In the genomic region with DNA sequence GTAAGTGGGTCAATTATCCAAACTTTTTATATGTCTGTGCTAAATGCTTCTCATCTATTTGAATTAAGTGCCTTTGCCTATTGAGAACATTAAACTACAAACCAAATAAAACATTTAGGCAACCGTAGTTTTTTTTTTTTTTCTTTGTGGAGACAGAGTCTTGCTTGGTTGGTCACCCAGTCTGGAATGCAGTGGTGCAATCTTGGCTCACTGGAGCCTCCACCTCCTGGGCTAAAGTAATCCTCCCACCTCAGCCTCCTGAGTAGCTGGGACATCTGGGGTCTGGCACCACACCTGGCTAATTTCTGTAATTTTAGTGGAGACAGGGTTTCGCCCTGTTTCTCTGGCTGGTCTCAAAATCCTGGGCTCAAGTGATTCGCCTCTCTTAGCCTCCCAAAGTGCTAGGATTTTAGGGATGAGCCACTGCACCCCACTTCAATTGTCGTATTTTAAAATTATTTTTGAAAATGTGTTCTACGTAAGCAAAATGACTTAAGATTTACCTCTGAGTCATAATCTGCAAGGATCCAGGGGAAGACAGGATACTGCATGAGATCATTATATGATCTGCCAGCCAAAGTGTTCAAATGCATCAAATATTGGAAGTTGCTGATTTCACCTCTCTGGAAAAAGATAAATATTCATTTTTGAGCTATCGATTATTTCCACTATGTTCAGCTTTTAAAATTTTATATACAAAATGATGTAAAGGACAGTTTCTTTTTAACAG, we compare ENCODE assay signal across 13 cellular contexts.
"Had no signal": no experiment of that assay in that cellular context is flagged by ENCODE, and none has a peak within 500 bp of the region (broad histone marks: within the 10 kb centered on the region; RNA-seq: fewer than 3 reads in every experiment).

No MANE protein-coding gene starts in this region.

- DNase-seq: activated effector memory CD4-positive, alpha-beta T cell treated with anti-CD3 and anti-CD28 coated beads, Interleukin-2, amount 50 U/mL, for 16 hours; activated T-cell treated with anti-CD3 and anti-CD28 coated beads, Interleukin-2, amount 50 U/mL, for 1 hour; amygdala; immature natural killer cell; occipital lobe; sigmoid colon; stimulated activated CD4-positive, alpha-beta T cell treated with anti-CD3 and anti-CD28 coated beads, Interleukin-12 subunit alpha, Interleukin-12 subunit beta, amount 100 ng/mL, for 4 hours; stimulated activated naive CD4-positive, alpha-beta T cell treated with Interleukin-2 at 50 U/mL for 16 hours; upper lobe of left lung had no signal

- H3K27ac ChIP-seq: breast epithelium, prostate gland, sigmoid colon, upper lobe of left lung had no signal

- H3K4me3 ChIP-seq: breast epithelium, prostate gland, sigmoid colon, upper lobe of left lung had no signal

- ATAC-seq: activated naive CD4-positive, alpha-beta T cell treated with anti-CD3 and anti-CD28 coated beads, Interleukin-2, amount 50 U/mL, for 72 hours; left lobe of liver had no signal

- H3K27me3 ChIP-seq: breast epithelium, sigmoid colon, upper lobe of left lung had no signal

- H3K4me1 ChIP-seq: breast epithelium, prostate gland, sigmoid colon, upper lobe of left lung had no signal

- H3K9me3 ChIP-seq: breast epithelium, prostate gland, sigmoid colon, upper lobe of left lung had no signal
